ENCODE assay signal across 8 cellular contexts in genomic region chr7:94509264-94509878, GRCh38. TPM values are rescaled to one million over a fixed set of nuclear protein-coding genes. Genes with fewer than 3 reads are reported as not detected.
DNase-seq lines count a peak whose midpoint lies in the region; ATAC-seq and TF ChIP-seq lines count a peak whose summit lies in the region.

TSS of gene CASD1 (plus strand) at chr7:94509809. CDS start at chr7:94510085, 276 bp downstream.

- WGBS in right lobe of liver (ENCODE audit: insufficient coverage, low coverage, low lambda C conversion rate, missing lambda C conversion rate): 15% methylated on average over 6 of the region's 38 CpGs

- TF ChIP-seq CTCF in colonic mucosa (IDR thresholded peaks at IDR 0.05) (no peak), right lobe of liver (IDR thresholded peaks at IDR 0.05) (no peak)

- peak within 1 kb of the TSS; percentile 96 for H3K27ac ChIP-seq in colonic mucosa
- H3K27ac ChIP-seq in right lobe of liver: peak within 1 kb of the TSS; percentile 81 to 88 (median 85)

- no peak for TF ChIP-seq POLR2A in right lobe of liver (IDR thresholded peaks at IDR 0.05)

- no peaks in the 10 kb centered on the region for H3K27me3 ChIP-seq in colonic mucosa
- no peaks in the 10 kb centered on the region for H3K27me3 ChIP-seq in right lobe of liver

- H3K36me3 ChIP-seq in colonic mucosa (no peaks in the 10 kb centered on the region), right lobe of liver (no peaks in the 10 kb centered on the region)

- H3K4me3 ChIP-seq in colonic mucosa: peak within 1 kb of the TSS; percentile 88
- H3K4me3 ChIP-seq in right lobe of liver: peak within 1 kb of the TSS; percentile 84 to 90 (median 87)

- no peaks in the 10 kb centered on the region for H3K9me3 ChIP-seq in colonic mucosa
- no peaks in the 10 kb centered on the region for H3K9me3 ChIP-seq in right lobe of liver

- H3K4me1 ChIP-seq in colonic mucosa: peaks cover 12% of the 10 kb centered on the region
- H3K4me1 ChIP-seq in right lobe of liver: peaks cover 0 to 9% (median 4%) of the 10 kb centered on the region in 4 donors

- ATAC-seq in HG02678 (IDR thresholded peaks at IDR 0.05; ENCODE audit: unreplicated experiment) (peak; percentile 71), right lobe of liver (peak; percentile 61 to 75 (median 66))

- peak; percentile 67 to 89 (median 88) for DNase-seq in NCI-H1417 (lab: John Stamatoyannopoulos, UW)
- no peak for DNase-seq in NCI-H1417 treated with DMSO at 0.1 percent for 48 hours (lab: John Stamatoyannopoulos, UW)
- DNase-seq in NCI-H146 (lab: John Stamatoyannopoulos, UW): peak; percentile 79
- DNase-seq in activated CD4-positive, alpha-beta T cell treated with anti-CD3 and anti-CD28 coated beads for 1 hour: peak; percentile 44
- peak; percentile 80 for DNase-seq in colonic mucosa
- peak; percentile 69 to 78 (median 77) for DNase-seq in right lobe of liver
- peak; percentile 42 to 61 for DNase-seq in stimulated activated CD4-positive, alpha-beta T cell treated with anti-CD3 and anti-CD28 coated beads, Interleukin-4, amount 100 ng/mL, for 4 hours

- intact Hi-C loops in colonic mucosa (cut with DNase I): loop anchor here (10.0 kb wide), 1 partner anchor 55 kb away; no protein-coding TSS in a partner anchor
- intact Hi-C loops in right lobe of liver (cut with DNase I): no loop called here

- H3K9ac ChIP-seq in colonic mucosa (ENCODE audit: low read depth in 2 of 2, low read length in 2 of 2): peak within 1 kb of the TSS; percentile 84 to 89

RNA-seq across cellular contexts. Expression of gene CASD1, which starts in this region (rescaled TPM):
- total RNA-seq in colonic mucosa: 10 to 100 TPM; 39.7 to 54.4 TPM
- total RNA-seq in right lobe of liver: 10 to 100 TPM in 1 of 6 experiments, 1 to 10 TPM in 5; 4.5 to 10.4 (median 7.2) TPM
